In the genomic region with DNA sequence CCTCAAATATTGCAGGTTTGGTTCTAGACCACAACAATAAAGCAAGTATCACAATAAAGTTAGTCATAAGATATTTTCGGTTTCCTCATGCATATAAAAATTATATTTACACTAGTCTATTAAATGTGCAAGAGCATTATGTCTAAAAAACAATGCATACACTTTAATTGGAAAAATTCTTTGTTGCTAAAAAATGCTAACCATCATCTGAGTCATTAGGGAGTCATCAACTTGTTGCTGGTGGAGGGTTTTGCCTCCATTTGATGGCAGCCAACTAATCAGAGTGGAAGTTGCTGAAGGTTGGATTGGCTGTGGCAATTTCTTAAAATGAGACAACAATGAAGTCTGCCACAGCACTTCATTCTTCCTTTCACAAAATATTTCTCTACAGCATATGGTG, we compare ENCODE assay signal across 24 cellular contexts.
DNase-seq lines count a peak whose midpoint lies in the region; ATAC-seq, FAIRE-seq and TF ChIP-seq lines count a peak whose summit lies in the region.
"Had no signal": no experiment of that assay in that cellular context is flagged by ENCODE, and none has a peak within 500 bp of the region (broad histone marks: within the 10 kb centered on the region; RNA-seq: fewer than 3 reads in every experiment).

No MANE protein-coding gene starts in this region.

- DNase-seq in AG08395 (ENCODE audit: low spot score) (peak; percentile 59), H54 (ENCODE audit: insufficient read length, low spot score) (no peak), adipocyte (ENCODE audit: low read depth) (no peak), fibroblast of the aortic adventitia (ENCODE audit: low read depth) (peak; percentile 77), ecto neural progenitor cell (ENCODE audit: low spot score) (no peak), H4 (ENCODE audit: low spot score) (no peak)
- DNase-seq in effector CD4-positive, alpha-beta T cell, result no peak
- DNase-seq: activated CD4-positive, alpha-beta T cell treated with anti-CD3 and anti-CD28 coated beads, Interleukin-2, amount 50 U/mL, for 48 hours; activated naive CD4-positive, alpha-beta T cell treated with anti-CD3 and anti-CD28 coated beads, Interleukin-2, amount 10 ng/mL, durations not matched to agents 7 days and 5 days; activated T-cell treated with anti-CD3 and anti-CD28 coated beads, Interleukin-2, amount 50 U/mL, for 1 hour; CD4-positive, alpha-beta T cell; DMS153; left ventricle myocardium superior; NCI-H1105; NCI-H2107; NCI-H524; SHP77 treated with DMSO at 0.1 percent for 48 hours; spleen; T-helper 1 cell had no signal

- TF ChIP-seq CTCF in fibroblast of the aortic adventitia (IDR thresholded peaks at IDR 0.05; ENCODE audit: insufficient read depth, low read length), result no peak

- H3K9me3 ChIP-seq in adipocyte (ENCODE audit: control insufficient read depth, low read length), result no peaks in the 10 kb centered on the region
- H3K9me3 ChIP-seq: ascending aorta, neutrophil, spleen had no signal

- peak; percentile 98 for FAIRE-seq in H54 (lab: Jason Lieb, UNC)
- FAIRE-seq: colon, endometrium had no signal

- H3K4me1 ChIP-seq in adipocyte (ENCODE audit: control insufficient read depth, insufficient read depth, low read length), result peaks cover 54% of the 10 kb centered on the region

- no peak for TF ChIP-seq POLR2A in H54 (IDR thresholded peaks at IDR 0.05; ENCODE audit: low read depth, low read length)

- no peak for ATAC-seq in GM18511 (IDR thresholded peaks at IDR 0.05; ENCODE audit: unreplicated experiment)
- ATAC-seq: left ventricle myocardium superior had no signal

- H3K9ac ChIP-seq in adipocyte (ENCODE audit: low read length), result peak overlapping the region; percentile 50

- no peaks in the 10 kb centered on the region for H3K27me3 ChIP-seq in adipocyte (replicated peaks; ENCODE audit: control insufficient read depth, insufficient read depth, low read length)
- H3K27me3 ChIP-seq: ascending aorta, neutrophil, spleen had no signal

- no peaks in the 10 kb centered on the region for H3K36me3 ChIP-seq in adipocyte (ENCODE audit: control insufficient read depth, insufficient read depth, low read length, severe bottlenecking)
- H3K36me3 ChIP-seq: ascending aorta, neutrophil, spleen had no signal

- H3K4me3 ChIP-seq in adipocyte (ENCODE audit: low read length), result no peak overlapping the region
- H3K4me3 ChIP-seq in fibroblast of the aortic adventitia (ENCODE audit: low read depth, low read length), result no peak overlapping the region
- H3K4me3 ChIP-seq: ascending aorta, spleen had no signal

Comparison
In these comparisons a context has a peak if more than half of its experiments do, and no peak if none do; other contexts are left out.
1. DNase-seq: peak in AG08395 (single experiment) and fibroblast of the aortic adventitia (single experiment); none in H54 (single experiment), adipocyte (single experiment), ecto neural progenitor cell (single experiment), effector CD4-positive, alpha-beta T cell (single experiment) and H4 (single experiment).